Comparison of ENCODE assay signal across 1 cellular context in the genomic region with DNA sequence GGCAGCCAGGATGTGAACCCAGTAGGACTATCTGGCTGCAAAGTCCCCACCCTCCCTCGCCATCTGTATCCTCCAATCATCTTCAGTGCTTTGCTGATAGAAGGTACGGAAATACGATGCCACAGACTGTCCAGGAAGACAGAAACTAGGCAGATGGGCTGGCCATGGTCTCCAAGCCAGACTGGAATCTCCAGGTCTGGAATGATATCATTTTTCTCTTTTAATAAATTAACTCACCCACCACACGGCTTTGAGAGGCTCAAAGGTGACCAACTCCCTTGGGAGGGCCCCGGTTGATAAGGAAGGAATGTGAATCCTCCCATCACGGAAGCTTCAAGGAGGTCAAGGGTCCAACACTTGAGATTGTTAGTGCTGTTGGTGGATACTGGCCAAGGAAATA.
TF ChIP-seq lines count a peak whose summit lies in the region.

No MANE protein-coding gene starts in this region.

TF ChIP-seq in H1, 55 proteins besides CTCF, POLR2A, EP300 and RAD21:
- TF ChIP-seq BCL11A (IDR thresholded peaks at IDR 0.05; ENCODE audit: low read depth in 2 of 2, low read length in 2 of 2) (no peak), RBBP5 (IDR thresholded peaks at IDR 0.05; ENCODE audit: borderline replicate concordance, low read depth, low read length) (no peak), KDM5A (IDR thresholded peaks at IDR 0.05; ENCODE audit: low read length) (no peak), FOSL1 (IDR thresholded peaks at IDR 0.05; ENCODE audit: insufficient read depth, low read depth, low read length) (no peak), RFX5 (IDR thresholded peaks at IDR 0.05; ENCODE audit: borderline replicate concordance, low read depth, low read length) (no peak)
